In genomic region chr4:168795346-168795745, GRCh38 we compare ENCODE assay signal across 18 cellular contexts.
DNase-seq lines count a peak whose midpoint lies in the region; ATAC-seq and TF ChIP-seq lines count a peak whose summit lies in the region.
"Had no signal": no experiment of that assay in that cellular context is flagged by ENCODE, and none has a peak within 500 bp of the region (broad histone marks: within the 10 kb centered on the region; RNA-seq: fewer than 3 reads in every experiment).

No MANE protein-coding gene starts in this region.

- H3F3A ChIP-seq in smooth muscle cell (ENCODE audit: low read depth): peaks cover 30% of the 10 kb centered on the region

- H4K20me1 ChIP-seq in smooth muscle cell (ENCODE audit: low read depth): no peaks in the 10 kb centered on the region

- H3K27ac ChIP-seq in left ventricle myocardium inferior (replicated peaks): peak overlapping the region; percentile 74
- H3K27ac ChIP-seq in brain microvascular endothelial cell: peak overlapping the region; percentile 97
- peak overlapping the region; percentile 98 for H3K27ac ChIP-seq in smooth muscle cell (ENCODE audit: low read depth)
- H3K27ac ChIP-seq in ascending aorta: no peak overlapping the region
- H3K27ac ChIP-seq: 22Rv1 had no signal

- H3K9me3 ChIP-seq in left ventricle myocardium inferior (replicated peaks): no peaks in the 10 kb centered on the region
- H3K9me3 ChIP-seq in smooth muscle cell (replicated peaks; ENCODE audit: low read depth): no peaks in the 10 kb centered on the region
- no peaks in the 10 kb centered on the region for H3K9me3 ChIP-seq in ascending aorta
- H3K9me3 ChIP-seq: MG63 had no signal

- in situ Hi-C loops in brain microvascular endothelial cell (cut with HindIII; ENCODE audit: low pct_ligation_motif_present, low sequenced_read_pairs): no loop called here

- intact Hi-C loops in left ventricle myocardium inferior (cut with micrococcal nuclease): no loop called here
- intact Hi-C loops in cardiac septum (cut with DNase I): no loop called here
- intact Hi-C loops in ascending aorta (cut with DNase I): no loop called here

- peaks cover 34% of the 10 kb centered on the region for H3K4me1 Mint-ChIP-seq in nephron

- H3K27me3 Mint-ChIP-seq in nephron (ENCODE audit: low read depth): peaks cover 4% of the 10 kb centered on the region

- no peak overlapping the region for H3K4me3 Mint-ChIP-seq in nephron

- H3K36me3 ChIP-seq in left ventricle myocardium inferior (no peaks in the 10 kb centered on the region), brain microvascular endothelial cell (replicated peaks) (no peaks in the 10 kb centered on the region), smooth muscle cell (ENCODE audit: low read depth) (no peaks in the 10 kb centered on the region), ascending aorta (no peaks in the 10 kb centered on the region)
- H3K36me3 ChIP-seq: MG63 had no signal

- no peak overlapping the region for H3K4me3 ChIP-seq in left ventricle myocardium inferior
- H3K4me3 ChIP-seq in brain microvascular endothelial cell (ENCODE audit: low read depth, low read length): no peak overlapping the region
- H3K4me3 ChIP-seq in smooth muscle cell: no peak overlapping the region
- no peak overlapping the region for H3K4me3 ChIP-seq in ascending aorta
- H3K4me3 ChIP-seq: MG63 had no signal

- H3K79me2 ChIP-seq in smooth muscle cell (ENCODE audit: low read depth): peaks cover 81% of the 10 kb centered on the region

- peak overlapping the region; percentile 56 for H3K4me2 ChIP-seq in smooth muscle cell

- H3K4me1 ChIP-seq in left ventricle myocardium inferior (peaks cover 46% of the 10 kb centered on the region), smooth muscle cell (ENCODE audit: low read depth) (peaks cover 30% of the 10 kb centered on the region), ascending aorta (peaks cover 0 to 5% of the 10 kb centered on the region in 2 donors)

- H2AFZ ChIP-seq in smooth muscle cell (ENCODE audit: low read depth): no peak overlapping the region

- TF ChIP-seq POLR2A in erythroblast (IDR thresholded peaks at IDR 0.05; ENCODE audit: low read length): no peak

- 82% methylated on average over 1 of the region's 1 CpG for WGBS in smooth muscle cell (ENCODE audit: low lambda C conversion rate)

- TF ChIP-seq CTCF in left ventricle myocardium inferior (IDR thresholded peaks at IDR 0.05; ENCODE audit: borderline replicate concordance): no peak
- no peak for TF ChIP-seq CTCF in brain microvascular endothelial cell (IDR thresholded peaks at IDR 0.05; ENCODE audit: low read depth, low read length, missing control alignments)
- no peak for TF ChIP-seq CTCF in nephron (IDR thresholded peaks at IDR 0.05; ENCODE audit: unreplicated experiment in 3 of 3)
- no peak for TF ChIP-seq CTCF in smooth muscle cell (IDR thresholded peaks at IDR 0.05; ENCODE audit: borderline replicate concordance, insufficient read depth, poor library complexity, severe bottlenecking)
- no peak for TF ChIP-seq CTCF in ascending aorta (IDR thresholded peaks at IDR 0.05)

- no peak for ATAC-seq in HG02852 (IDR thresholded peaks at IDR 0.05; ENCODE audit: unreplicated experiment)
- ATAC-seq: Right ventricle myocardium inferior had no signal

- H3K9me3 Mint-ChIP-seq in nephron: no peaks in the 10 kb centered on the region

- peak overlapping the region; percentile 87 for H3K9ac ChIP-seq in smooth muscle cell (ENCODE audit: low read depth)

- H3K36me3 Mint-ChIP-seq in nephron (ENCODE audit: low read depth): peaks cover 30% of the 10 kb centered on the region

- H3K27ac Mint-ChIP-seq in nephron: peak overlapping the region; percentile 70 to 92 (median 89)

- DNase-seq in left ventricle myocardium inferior: no peak
- DNase-seq in cardiac septum (ENCODE audit: low spot score): no peak
- DNase-seq in brain microvascular endothelial cell: no peak
- DNase-seq in smooth muscle cell (lab: John Stamatoyannopoulos, UW; ENCODE audit: unreplicated experiment): no peak
- no peak for DNase-seq in ascending aorta (ENCODE audit: low spot score in 2 of 2)
- DNase-seq in erythroblast (lab: John Stamatoyannopoulos, UW): no peak
- DNase-seq: C1 segment of cervical spinal cord, DND-41, Karpas-422, MG63, NCI-H1092, NCI-H146, NCI-H510A treated with DMSO at 0.1 percent for 48 hours, NCI-H82 had no signal

- no peaks in the 10 kb centered on the region for H3K27me3 ChIP-seq in left ventricle myocardium inferior (ENCODE audit: low read depth)
- no peaks in the 10 kb centered on the region for H3K27me3 ChIP-seq in brain microvascular endothelial cell (replicated peaks)
- H3K27me3 ChIP-seq in smooth muscle cell (ENCODE audit: low read depth): no peaks in the 10 kb centered on the region
- no peaks in the 10 kb centered on the region for H3K27me3 ChIP-seq in ascending aorta
- H3K27me3 ChIP-seq: MG63 had no signal

Comparison
In these comparisons a context has a peak if more than half of its experiments do, and no peak if none do; other contexts are left out.
1. H3K27ac ChIP-seq: peak in left ventricle myocardium inferior (single experiment), brain microvascular endothelial cell (single experiment) and smooth muscle cell (single experiment); none in ascending aorta (0 of 2).